11 cellular contexts compared by ENCODE assay signal in the genomic region with DNA sequence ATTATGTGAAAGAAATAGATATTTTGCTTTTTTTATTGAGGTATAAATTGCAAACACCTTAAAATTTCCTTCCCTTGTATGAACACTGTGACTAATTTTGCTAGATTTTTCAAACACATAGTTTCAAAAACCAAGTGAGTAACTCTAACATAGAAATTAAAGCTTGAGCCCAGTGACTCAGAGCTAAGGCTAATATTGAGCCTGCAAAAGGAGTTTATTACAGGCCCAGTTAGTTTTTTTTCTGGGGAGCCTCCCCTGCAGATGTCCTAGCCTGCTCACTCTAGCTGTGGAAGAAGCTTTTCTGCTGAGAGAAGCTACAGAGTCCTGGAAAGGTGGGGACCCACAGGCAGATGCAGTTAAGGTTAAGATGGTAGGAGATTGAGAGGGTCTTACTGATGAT. TPM values are rescaled to one million over a fixed set of nuclear protein-coding genes. Genes with fewer than 3 reads are reported as not detected.
DNase-seq lines count a peak whose midpoint lies in the region; ATAC-seq, FAIRE-seq and TF ChIP-seq lines count a peak whose summit lies in the region.
"Had no signal": no experiment of that assay in that cellular context is flagged by ENCODE, and none has a peak within 500 bp of the region (broad histone marks: within the 10 kb centered on the region; RNA-seq: fewer than 3 reads in every experiment).

No MANE protein-coding gene starts in this region.

- H4K20me1 ChIP-seq in osteoblast (ENCODE audit: insufficient read depth, low read length): peaks cover 7% of the 10 kb centered on the region

- H3K27ac ChIP-seq in osteoblast (ENCODE audit: low read depth, low read length): peak overlapping the region; percentile 74
- no peak overlapping the region for H3K27ac ChIP-seq in right cardiac atrium (ENCODE audit: low read length)

- H3K9me3 ChIP-seq in osteoblast (ENCODE audit: low read depth, low read length): no peaks in the 10 kb centered on the region
- H3K9me3 ChIP-seq in right cardiac atrium (ENCODE audit: control insufficient read depth, low read length): no peaks in the 10 kb centered on the region

- FAIRE-seq in D721Med (lab: Jason Lieb, UNC): no peak

- DNase-seq in EH (ENCODE audit: low read depth): peak; percentile 57
- peak; percentile 28 for DNase-seq in LoVo (ENCODE audit: low spot score)
- DNase-seq in choroid plexus epithelial cell (ENCODE audit: low read depth): peak; percentile 50
- DNase-seq in osteoblast (ENCODE audit: insufficient read length, low spot score, missing footprints): peak; percentile 76
- DNase-seq in D721Med (ENCODE audit: insufficient read length, low spot score): no peak
- DNase-seq in right cardiac atrium: no peak
- DNase-seq: DMS53, erythroblast, NCI-H524, SHP77 had no signal

- peaks cover 64% of the 10 kb centered on the region for H3K79me2 ChIP-seq in osteoblast (ENCODE audit: insufficient read depth, low read length)

- H3K36me3 ChIP-seq in osteoblast (ENCODE audit: insufficient read depth, low read length): peaks cover 17% of the 10 kb centered on the region

- H3K4me1 ChIP-seq in osteoblast (ENCODE audit: insufficient read depth, low read length): peaks cover 31% of the 10 kb centered on the region
- peaks cover 3% of the 10 kb centered on the region for H3K4me1 ChIP-seq in right cardiac atrium (ENCODE audit: control insufficient read depth, insufficient read depth, low read length)

- peak overlapping the region; percentile 93 for H3K4me2 ChIP-seq in osteoblast (ENCODE audit: insufficient read depth, low read length)

- H3K27me3 ChIP-seq in osteoblast (ENCODE audit: insufficient read depth, low read length): no peaks in the 10 kb centered on the region
- H3K27me3 ChIP-seq in right cardiac atrium (ENCODE audit: control insufficient read depth, insufficient read depth): no peaks in the 10 kb centered on the region

- H3K4me3 ChIP-seq in choroid plexus epithelial cell (ENCODE audit: low read depth, low read length) (no peak overlapping the region), osteoblast (ENCODE audit: insufficient read depth, low read length) (no peak overlapping the region), right cardiac atrium (ENCODE audit: low read length) (no peak overlapping the region)

- ATAC-seq in HG02623 (IDR thresholded peaks at IDR 0.05; ENCODE audit: unreplicated experiment): no peak
- no peak for ATAC-seq in right cardiac atrium

- intact Hi-C loops in right cardiac atrium (cut with DNase I): no loop called here

- TF ChIP-seq CTCF in choroid plexus epithelial cell (conservative IDR thresholded peaks at IDR 0.05; ENCODE audit: low read depth, low read length): no peak
- TF ChIP-seq CTCF in osteoblast (IDR thresholded peaks at IDR 0.05; ENCODE audit: extremely low read depth, low read depth, low read length): no peak
- no peak for TF ChIP-seq CTCF in D721Med (IDR thresholded peaks at IDR 0.05; ENCODE audit: insufficient read depth, missing control alignments)

- H2AFZ ChIP-seq in osteoblast (ENCODE audit: low read length): no peak overlapping the region

RNA-seq across cellular contexts. Expression of a gene that starts 3.4 kb away (rescaled TPM):
- 11.9 and 14.1 TPM in 2 replicates for total RNA-seq in osteoblast
- total RNA-seq in right cardiac atrium: 1 to 10 TPM; 3.7 to 7.9 (median 5.5) TPM
- polyA plus RNA-seq in right cardiac atrium: 1.4 TPM

RNA-seq across cellular contexts. Expression of a gene that starts 58.1 kb away (rescaled TPM):
- 5.1 and 5.6 TPM in 2 replicates for total RNA-seq in osteoblast
- total RNA-seq in right cardiac atrium: 1 to 10 TPM; 2.2 to 3.6 (median 2.6) TPM
- 0.79 TPM for polyA plus RNA-seq in right cardiac atrium

Comparison
In these comparisons a context has a peak if more than half of its experiments do, and no peak if none do; other contexts are left out.
1. DNase-seq: peak in EH (single experiment), LoVo (single experiment), choroid plexus epithelial cell (single experiment) and osteoblast (single experiment); none in D721Med (single experiment) and right cardiac atrium (0 of 3).